ENCODE assay signal across 13 cellular contexts in the genomic region with DNA sequence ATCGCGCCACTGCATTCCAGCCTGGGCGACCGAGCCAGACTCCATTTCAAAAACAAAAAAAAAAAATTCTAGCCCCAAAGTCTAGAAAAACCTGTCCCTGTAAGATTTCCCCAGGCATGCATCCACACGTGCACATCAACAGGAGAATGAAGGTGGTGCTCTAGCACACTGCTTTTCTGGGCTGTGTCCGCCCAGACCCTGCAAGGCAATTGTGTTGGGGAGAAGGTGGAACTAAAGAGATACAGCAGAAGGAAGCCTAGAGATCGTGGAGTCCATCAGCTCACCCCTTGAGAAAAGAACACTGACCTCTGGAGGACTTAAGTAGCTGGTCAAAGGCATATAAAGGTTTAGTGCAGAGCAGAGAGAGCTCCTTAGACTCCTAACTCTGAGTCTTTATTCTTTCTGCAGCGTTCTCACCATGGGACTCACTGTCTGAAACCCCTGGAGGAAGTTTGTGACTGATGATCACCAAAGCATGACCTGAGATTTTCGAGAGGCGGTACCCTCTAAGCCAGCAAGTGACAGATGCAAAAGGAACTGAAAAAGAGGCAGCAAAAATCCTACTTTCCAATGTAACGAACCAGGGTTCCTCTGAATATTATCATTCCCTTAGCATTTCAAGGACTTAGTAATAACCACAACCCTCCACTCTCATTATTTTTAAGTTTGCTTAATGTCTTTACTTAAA.
A peak's percentile ranks its signal among the peaks of the same experiment; 100 is the strongest.
DNase-seq lines count a peak whose midpoint lies in the region; ATAC-seq and TF ChIP-seq lines count a peak whose summit lies in the region.
"Had no signal": no experiment of that assay in that cellular context is flagged by ENCODE, and none has a peak within 500 bp of the region (broad histone marks: within the 10 kb centered on the region; RNA-seq: fewer than 3 reads in every experiment).

No MANE protein-coding gene starts in this region.

- H3K4me1 ChIP-seq in neural progenitor cell, result peaks cover 6% of the 10 kb centered on the region
- no peaks in the 10 kb centered on the region for H3K4me1 ChIP-seq in HAP-1
- H3K4me1 ChIP-seq: left lung, prostate gland had no signal

- peaks cover 23% of the 10 kb centered on the region for H3K9me3 Mint-ChIP-seq in neural progenitor cell

- H3K36me3 ChIP-seq in neural progenitor cell (no peaks in the 10 kb centered on the region), HAP-1 (replicated peaks) (no peaks in the 10 kb centered on the region)
- H3K36me3 ChIP-seq: left lung, prostate gland had no signal

- in situ Hi-C loops in HAP-1 (cut with MboI; ENCODE audit: low sequenced_read_pairs), result no loop called here

- no peak overlapping the region for H3K4me3 ChIP-seq in neural progenitor cell
- no peak overlapping the region for H3K4me3 ChIP-seq in HAP-1
- H3K4me3 ChIP-seq: left lung, prostate gland had no signal

- H3K4me2 ChIP-seq in neural progenitor cell, result no peak overlapping the region

- no peak overlapping the region for H3K27ac ChIP-seq in neural progenitor cell
- H3K27ac ChIP-seq: left lung, prostate gland had no signal

- peak; percentile 78 for ATAC-seq in GM18873 (IDR thresholded peaks at IDR 0.05; ENCODE audit: low FRiP score, unreplicated experiment)
- peak; percentile 97 for ATAC-seq in GM21717 (IDR thresholded peaks at IDR 0.05; ENCODE audit: unreplicated experiment)
- ATAC-seq in HG03159 (IDR thresholded peaks at IDR 0.05; ENCODE audit: unreplicated experiment), result peak; percentile 100
- ATAC-seq: left lung had no signal

- H3K27me3 ChIP-seq in neural progenitor cell, result no peaks in the 10 kb centered on the region
- H3K27me3 ChIP-seq in HAP-1 (ENCODE audit: low read depth), result no peaks in the 10 kb centered on the region; the same call in 1 of the 2 replicates
- H3K27me3 ChIP-seq: left lung had no signal

- H4K20me1 ChIP-seq in neural progenitor cell (ENCODE audit: low read depth), result no peaks in the 10 kb centered on the region

- peaks cover 19% of the 10 kb centered on the region for H3K4me1 Mint-ChIP-seq in neural progenitor cell

- no peaks in the 10 kb centered on the region for H3F3A ChIP-seq in neural progenitor cell (ENCODE audit: low read depth)

- no peaks in the 10 kb centered on the region for H3K9me3 ChIP-seq in neural progenitor cell (ENCODE audit: low read depth)
- peaks cover 9% of the 10 kb centered on the region for H3K9me3 ChIP-seq in HAP-1
- H3K9me3 ChIP-seq: left lung, prostate gland had no signal

- no peak overlapping the region for H2AFZ ChIP-seq in neural progenitor cell (replicated peaks)

- peaks cover 17% of the 10 kb centered on the region for H3K79me2 ChIP-seq in neural progenitor cell (ENCODE audit: low read depth)

- TF ChIP-seq CTCF in neural progenitor cell (IDR thresholded peaks at IDR 0.05), result no peak

- H3K4me3 Mint-ChIP-seq in neural progenitor cell, result peak overlapping the region; percentile 7

- peaks cover 12% of the 10 kb centered on the region for H3K36me3 Mint-ChIP-seq in neural progenitor cell

- DNase-seq in neural progenitor cell (ENCODE audit: low spot score), result no peak
- no peak for DNase-seq in NCI-H2171 treated with DMSO at 0.1 percent for 48 hours (lab: John Stamatoyannopoulos, UW)
- no peak for DNase-seq in NCI-H345 (lab: John Stamatoyannopoulos, UW)
- DNase-seq in HAP-1 (ENCODE audit: low spot score in 2 of 2), result no peak
- no peak for DNase-seq in activated CD4-positive, alpha-beta T cell treated with anti-CD3 and anti-CD28 coated beads for 4 hours
- DNase-seq: DMS 273 treated with DMSO at 0.1 percent for 48 hours, HCEC 1CT, T-helper 9 cell had no signal

- peak overlapping the region; percentile 18 for H3K27ac Mint-ChIP-seq in neural progenitor cell

- peaks cover 7% of the 10 kb centered on the region for H3K27me3 Mint-ChIP-seq in neural progenitor cell (ENCODE audit: insufficient read depth, low read depth)

- no peak overlapping the region for H3K9ac ChIP-seq in neural progenitor cell
